Comparison of ENCODE assay signal across 1 cellular context in the genomic region with DNA sequence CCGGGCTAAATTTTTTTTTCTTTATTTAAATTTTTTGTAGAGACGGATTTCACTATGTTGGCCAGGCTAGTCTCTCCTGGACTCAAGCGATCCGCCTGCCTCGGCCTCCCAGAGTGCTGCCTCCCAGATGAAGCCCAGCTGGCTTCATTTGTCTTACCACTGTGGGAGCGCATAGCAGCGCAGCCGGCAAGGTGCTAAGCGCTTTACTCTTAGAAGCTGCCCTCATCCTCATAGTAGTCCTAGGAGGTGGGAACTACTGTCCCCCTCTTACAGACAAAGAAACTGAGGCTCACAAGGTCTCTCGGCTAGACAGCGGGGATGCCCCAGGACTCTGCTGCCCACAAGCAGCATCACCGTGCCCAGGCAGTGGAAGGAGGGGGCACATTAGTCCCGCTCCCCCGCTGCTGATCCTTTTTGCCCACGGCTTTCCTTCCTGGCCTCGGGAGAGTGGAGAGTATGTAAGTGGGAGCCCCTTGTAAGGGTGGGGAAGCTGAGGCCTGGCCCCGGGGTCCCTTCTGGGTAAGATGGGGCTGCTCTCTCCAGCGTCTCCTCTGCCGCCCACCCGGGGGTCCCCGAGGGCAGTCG.
TF ChIP-seq lines count a peak whose summit lies in the region.

No MANE protein-coding gene starts in this region.

TF ChIP-seq in K562, 482 proteins besides CTCF, POLR2A, EP300 and RAD21:
- TF ChIP-seq, protein P1, sequence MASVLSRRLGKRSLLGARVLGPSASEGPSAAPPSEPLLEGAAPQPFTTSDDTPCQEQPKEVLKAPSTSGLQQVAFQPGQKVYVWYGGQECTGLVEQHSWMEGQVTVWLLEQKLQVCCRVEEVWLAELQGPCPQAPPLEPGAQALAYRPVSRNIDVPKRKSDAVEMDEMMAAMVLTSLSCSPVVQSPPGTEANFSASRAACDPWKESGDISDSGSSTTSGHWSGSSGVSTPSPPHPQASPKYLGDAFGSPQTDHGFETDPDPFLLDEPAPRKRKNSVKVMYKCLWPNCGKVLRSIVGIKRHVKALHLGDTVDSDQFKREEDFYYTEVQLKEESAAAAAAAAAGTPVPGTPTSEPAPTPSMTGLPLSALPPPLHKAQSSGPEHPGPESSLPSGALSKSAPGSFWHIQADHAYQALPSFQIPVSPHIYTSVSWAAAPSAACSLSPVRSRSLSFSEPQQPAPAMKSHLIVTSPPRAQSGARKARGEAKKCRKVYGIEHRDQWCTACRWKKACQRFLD (CRISPR knock-in tag; IDR thresholded peaks at IDR 0.05), result no peak
- TF ChIP-seq NR2C2 (CRISPR knock-in tag; IDR thresholded peaks at IDR 0.05) (no peak), NR2C2 (tag; IDR thresholded peaks at IDR 0.05) (no peak), CCAR2 (IDR thresholded peaks at IDR 0.05; ENCODE audit: low read depth, low read length) (no peak)
- TF ChIP-seq, protein P2, sequence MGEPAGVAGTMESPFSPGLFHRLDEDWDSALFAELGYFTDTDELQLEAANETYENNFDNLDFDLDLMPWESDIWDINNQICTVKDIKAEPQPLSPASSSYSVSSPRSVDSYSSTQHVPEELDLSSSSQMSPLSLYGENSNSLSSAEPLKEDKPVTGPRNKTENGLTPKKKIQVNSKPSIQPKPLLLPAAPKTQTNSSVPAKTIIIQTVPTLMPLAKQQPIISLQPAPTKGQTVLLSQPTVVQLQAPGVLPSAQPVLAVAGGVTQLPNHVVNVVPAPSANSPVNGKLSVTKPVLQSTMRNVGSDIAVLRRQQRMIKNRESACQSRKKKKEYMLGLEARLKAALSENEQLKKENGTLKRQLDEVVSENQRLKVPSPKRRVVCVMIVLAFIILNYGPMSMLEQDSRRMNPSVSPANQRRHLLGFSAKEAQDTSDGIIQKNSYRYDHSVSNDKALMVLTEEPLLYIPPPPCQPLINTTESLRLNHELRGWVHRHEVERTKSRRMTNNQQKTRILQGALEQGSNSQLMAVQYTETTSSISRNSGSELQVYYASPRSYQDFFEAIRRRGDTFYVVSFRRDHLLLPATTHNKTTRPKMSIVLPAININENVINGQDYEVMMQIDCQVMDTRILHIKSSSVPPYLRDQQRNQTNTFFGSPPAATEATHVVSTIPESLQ (CRISPR knock-in tag; IDR thresholded peaks at IDR 0.05), result no peak
TF ChIP-seq in K562: peak in this region for 0.
